Comparison of ENCODE assay signal across 25 cellular contexts in genomic region chr5:114700823-114701222, GRCh38.
"Had no signal": no experiment of that assay in that cellular context is flagged by ENCODE, and none has a peak within 500 bp of the region (broad histone marks: within the 10 kb centered on the region; RNA-seq: fewer than 3 reads in every experiment).

No MANE protein-coding gene starts in this region.

- ATAC-seq: stimulated activated effector memory CD8-positive, alpha-beta T cell treated with anti-CD3 and anti-CD28 coated beads, Interleukin-12 subunit alpha, Interleukin-12 subunit beta, amount 100 ng/mL, for 72 hours; stimulated activated memory B cell treated with anti-CD40 and anti-IgM and Interleukin-4, amounts not matched to agents 10 μg/mL and 1 μg/mL and 100 μg/mL, for 72 hours; stimulated activated naive B cell treated with anti-CD40 and anti-IgM and Interleukin-4, amounts not matched to agents 10 μg/mL and 1 μg/mL and 100 μg/mL, for 72 hours; stimulated activated naive CD8-positive, alpha-beta T cell treated with anti-CD3 and anti-CD28 coated beads, Interleukin-15, amount 100 ng/mL, for 72 hours; stimulated activated naive CD8-positive, alpha-beta T cell treated with anti-CD3 and anti-CD28 coated beads, Interleukin-15, Interleukin-2, amounts not matched to agents 100 U/mL and 50 U/mL, for 24 hours; upper lobe of right lung had no signal

- H3K4me1 ChIP-seq: stomach, suprapubic skin, testis, thyroid gland, tibial artery, tibial nerve, transverse colon, upper lobe of left lung, upper lobe of right lung, vagina had no signal

- H3K27ac ChIP-seq: stomach, suprapubic skin, testis, thoracic aorta, thyroid gland, tibial artery, tibial nerve, transverse colon, upper lobe of left lung, upper lobe of right lung, vagina had no signal

- H3K36me3 ChIP-seq: stomach, suprapubic skin, thoracic aorta, thyroid gland, tibial artery, tibial nerve, transverse colon, upper lobe of left lung, upper lobe of right lung, vagina had no signal

- H3K9me3 ChIP-seq: suprapubic skin, testis, thoracic aorta, thyroid gland, tibial nerve, transverse colon, upper lobe of left lung, upper lobe of right lung, vagina had no signal

- H3K4me3 ChIP-seq: stomach, suprapubic skin, testis, thoracic aorta, thyroid gland, tibial artery, tibial nerve, transverse colon, upper lobe of left lung, upper lobe of right lung, vagina had no signal

- H3K27me3 ChIP-seq: stomach, suprapubic skin, testis, thyroid gland, tibial artery, tibial nerve, transverse colon, upper lobe of left lung, upper lobe of right lung, vagina had no signal

- DNase-seq: stimulated activated CD4-positive, alpha-beta T cell treated with anti-CD3 and anti-CD28 coated beads, Interleukin-2, amount 100 ng/mL, for 48 hours; stimulated activated CD4-positive, alpha-beta T cell treated with anti-CD3 and anti-CD28 coated beads, Interleukin-4, amount 100 ng/mL, for 1 hour; stimulated activated CD4-positive, alpha-beta T cell treated with anti-CD3 and anti-CD28 coated beads, Interleukin-4, amount 100 ng/mL, for 24 hours; stimulated activated CD4-positive, alpha-beta T cell treated with anti-CD3 and anti-CD28 coated beads, Interleukin-4, amount 100 ng/mL, for 4 hours; stimulated activated CD8-positive, alpha-beta memory T cell treated with anti-CD3 and anti-CD28 coated beads, Interleukin-4, amount 100 ng/mL, for 48 hours; stimulated activated naive B cell treated with anti-CD40 and anti-IgM and Interleukin-4, amounts not matched to agents 10 μg/mL and 1 μg/mL and 100 μg/mL, for 72 hours; stimulated activated naive CD4-positive, alpha-beta T cell; stimulated activated naive CD4-positive, alpha-beta T cell treated with Interleukin-2 at 50 U/mL for 16 hours; stimulated activated naive CD8-positive, alpha-beta T cell treated with anti-CD3 and anti-CD28 coated beads, Interleukin-15, amount 100 ng/mL, for 72 hours; stimulated activated naive CD8-positive, alpha-beta T cell treated with anti-CD3 and anti-CD28 coated beads, Interleukin-15, Interleukin-2, amounts not matched to agents 100 U/mL and 50 U/mL, for 24 hours; stomach; substantia nigra; testis; thyroid gland; tibial artery; transverse colon; trophoblast cell; upper lobe of left lung; upper lobe of right lung had no signal
